10 cellular contexts compared by ENCODE assay signal in the genomic region with DNA sequence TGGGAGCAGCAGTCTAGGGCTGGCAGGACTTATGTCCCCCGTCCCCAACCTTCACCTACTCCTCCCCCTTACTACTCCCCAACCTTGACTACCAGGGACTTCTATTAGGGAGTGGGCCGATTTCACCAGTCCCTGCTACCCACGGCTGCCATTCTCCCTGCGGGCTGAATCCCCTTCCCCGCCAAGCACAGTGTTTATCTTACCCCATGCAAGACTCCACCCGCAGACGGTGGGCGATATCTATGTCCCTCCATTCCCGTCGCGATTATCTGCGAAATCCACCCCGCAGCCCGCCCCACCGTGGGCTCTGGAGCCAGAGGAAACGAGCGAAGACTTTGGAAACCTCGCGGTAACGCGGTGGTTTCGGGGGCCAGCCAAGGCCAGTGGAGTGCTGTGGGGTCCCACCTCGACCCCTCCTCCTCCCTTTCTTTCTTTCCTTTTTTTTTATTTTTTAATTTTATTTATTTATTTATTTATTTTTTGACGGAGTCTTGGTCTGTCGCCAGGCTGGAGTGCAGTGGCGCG. TPM values are rescaled to one million over a fixed set of nuclear protein-coding genes. Genes with fewer than 3 reads are reported as not detected.
A peak's percentile ranks its signal among the peaks of the same experiment; 100 is the strongest.
DNase-seq lines count a peak whose midpoint lies in the region; ATAC-seq and TF ChIP-seq lines count a peak whose summit lies in the region.
"Had no signal": no experiment of that assay in that cellular context is flagged by ENCODE, and none has a peak within 500 bp of the region (broad histone marks: within the 10 kb centered on the region; RNA-seq: fewer than 3 reads in every experiment).

No MANE protein-coding gene starts in this region.

- BruUV-seq in Calu3 (replicated peaks; lab: Mats Ljungman, UMichigan): no TSS peak

- peaks cover 84% of the 10 kb centered on the region for H3K27me3 Mint-ChIP-seq in CD4-positive, CD25-positive, alpha-beta regulatory T cell
- peaks cover 61% of the 10 kb centered on the region for H3K27me3 Mint-ChIP-seq in Calu3 (ENCODE audit: unreplicated experiment)
- peaks cover 96% of the 10 kb centered on the region for H3K27me3 Mint-ChIP-seq in activated naive CD8-positive, alpha-beta T cell treated with anti-CD3 and anti-CD28 coated beads for 36 hours
- peaks cover 35 to 97% (median 63%) of the 10 kb centered on the region in 5 donors for H3K27me3 Mint-ChIP-seq in naive thymus-derived CD8-positive, alpha-beta T cell

- no peak for DNase-seq in CD4-positive, CD25-positive, alpha-beta regulatory T cell
- DNase-seq in Calu3 (no peak), iPS-NIHi11 (ENCODE audit: low spot score) (no peak), NCI-H510A (lab: John Stamatoyannopoulos, UW) (no peak)
- no peak for DNase-seq in activated naive CD8-positive, alpha-beta T cell treated with anti-CD3 and anti-CD28 coated beads for 36 hours
- DNase-seq in naive thymus-derived CD8-positive, alpha-beta T cell: no peak
- DNase-seq: T-helper 9 cell had no signal

- no peak for TF ChIP-seq CTCF in Calu3 (IDR thresholded peaks at IDR 0.05; ENCODE audit: unreplicated experiment)

- intact Hi-C loops in Calu3 (cut with micrococcal nuclease; ENCODE audit: unreplicated experiment): no loop called here

- no peaks in the 10 kb centered on the region for H3K36me3 Mint-ChIP-seq in CD4-positive, CD25-positive, alpha-beta regulatory T cell
- H3K36me3 Mint-ChIP-seq in Calu3 (ENCODE audit: insufficient read depth, unreplicated experiment): peaks cover 6% of the 10 kb centered on the region
- H3K36me3 Mint-ChIP-seq in activated naive CD8-positive, alpha-beta T cell treated with anti-CD3 and anti-CD28 coated beads for 36 hours: no peaks in the 10 kb centered on the region
- peaks cover 0 to 2% (median 0%) of the 10 kb centered on the region in 3 donors for H3K36me3 Mint-ChIP-seq in naive thymus-derived CD8-positive, alpha-beta T cell

- H3K9me3 Mint-ChIP-seq in CD4-positive, CD25-positive, alpha-beta regulatory T cell: peaks cover 0 to 4% (median 0%) of the 10 kb centered on the region in 7 donors
- no peaks in the 10 kb centered on the region for H3K9me3 Mint-ChIP-seq in Calu3 (ENCODE audit: low read depth, unreplicated experiment)
- no peaks in the 10 kb centered on the region for H3K9me3 Mint-ChIP-seq in activated naive CD8-positive, alpha-beta T cell treated with anti-CD3 and anti-CD28 coated beads for 36 hours
- no peaks in the 10 kb centered on the region for H3K9me3 Mint-ChIP-seq in naive thymus-derived CD8-positive, alpha-beta T cell

- no peaks in the 10 kb centered on the region for H3K9me3 ChIP-seq in CD4-positive, CD25-positive, alpha-beta regulatory T cell (ENCODE audit: control insufficient read depth in 2 of 2, low read length in 2 of 2)

- H3K27ac Mint-ChIP-seq in CD4-positive, CD25-positive, alpha-beta regulatory T cell: no peak overlapping the region
- H3K27ac Mint-ChIP-seq in Calu3 (ENCODE audit: unreplicated experiment): no peak overlapping the region
- no peak overlapping the region for H3K27ac Mint-ChIP-seq in activated naive CD8-positive, alpha-beta T cell treated with anti-CD3 and anti-CD28 coated beads for 36 hours
- H3K27ac Mint-ChIP-seq in naive thymus-derived CD8-positive, alpha-beta T cell: peak overlapping the region in 1 of 10 donors; percentile 25

- CTCF ChIA-PET in Calu3 (lab: Charles Lee): interaction anchor here (0.6 to 1.2 kb wide), 3 partner anchors 105 to 172 kb away, joined by 3 to 8 read pairs (median 3); no protein-coding TSS in a partner anchor

- no peaks in the 10 kb centered on the region for H3K36me3 ChIP-seq in CD4-positive, CD25-positive, alpha-beta regulatory T cell (ENCODE audit: control insufficient read depth, insufficient read depth, low read length)

- no peak for ATAC-seq in CD4-positive, CD25-positive, alpha-beta regulatory T cell (ENCODE audit: low read depth in 2 of 2)
- ATAC-seq in naive thymus-derived CD8-positive, alpha-beta T cell: no peak
- no peak for ATAC-seq in GM18505 (IDR thresholded peaks at IDR 0.05; ENCODE audit: unreplicated experiment)

- H3K27me3 ChIP-seq in CD4-positive, CD25-positive, alpha-beta regulatory T cell (ENCODE audit: control insufficient read depth, insufficient read depth, low read length): peaks cover 27% of the 10 kb centered on the region

- no peak overlapping the region for H3K4me3 ChIP-seq in CD4-positive, CD25-positive, alpha-beta regulatory T cell (ENCODE audit: low read depth, low read length)

- peaks cover 20% of the 10 kb centered on the region for H3K4me1 ChIP-seq in CD4-positive, CD25-positive, alpha-beta regulatory T cell (ENCODE audit: control insufficient read depth, insufficient read depth, low read length, poor library complexity, severe bottlenecking)

- POLR2A ChIA-PET in naive thymus-derived CD8-positive, alpha-beta T cell (lab: Charles Lee): interaction anchor here (1.0 kb wide), 1 partner anchor 21 kb away, joined by 4 read pairs; no protein-coding TSS in a partner anchor

- H3K27ac ChIP-seq in CD4-positive, CD25-positive, alpha-beta regulatory T cell (ENCODE audit: insufficient read depth, low read length, poor library complexity, severe bottlenecking): no peak overlapping the region

- H3K4me1 Mint-ChIP-seq in CD4-positive, CD25-positive, alpha-beta regulatory T cell: peaks cover 0 to 40% (median 19%) of the 10 kb centered on the region in 4 donors
- H3K4me1 Mint-ChIP-seq in Calu3 (ENCODE audit: low read depth, unreplicated experiment): no peaks in the 10 kb centered on the region
- H3K4me1 Mint-ChIP-seq in activated naive CD8-positive, alpha-beta T cell treated with anti-CD3 and anti-CD28 coated beads for 36 hours: peaks cover 23% of the 10 kb centered on the region
- H3K4me1 Mint-ChIP-seq in naive thymus-derived CD8-positive, alpha-beta T cell: peaks cover 17 to 42% (median 39%) of the 10 kb centered on the region in 4 donors

- no peak for TF ChIP-seq POLR2A in GM18505 (IDR thresholded peaks at IDR 0.05; ENCODE audit: borderline replicate concordance, extremely low read depth, insufficient read depth, insufficient read length)

- peak overlapping the region; percentile 26 to 74 (median 68) for H3K4me3 Mint-ChIP-seq in CD4-positive, CD25-positive, alpha-beta regulatory T cell
- H3K4me3 Mint-ChIP-seq in Calu3 (ENCODE audit: low read depth, unreplicated experiment): peak overlapping the region; percentile 11
- H3K4me3 Mint-ChIP-seq in activated naive CD8-positive, alpha-beta T cell treated with anti-CD3 and anti-CD28 coated beads for 36 hours: peak overlapping the region; percentile 53
- H3K4me3 Mint-ChIP-seq in naive thymus-derived CD8-positive, alpha-beta T cell: peak overlapping the region; percentile 40 to 79 (median 68)

RNA-seq across cellular contexts. Expression of a gene that starts 4.7 kb away (rescaled TPM):
- not detected for total RNA-seq in CD4-positive, CD25-positive, alpha-beta regulatory T cell
- not detected for polyA plus RNA-seq in CD4-positive, CD25-positive, alpha-beta regulatory T cell
- not detected in 2 replicates for total RNA-seq in Calu3 (2022)
- total RNA-seq in activated naive CD8-positive, alpha-beta T cell treated with anti-CD3 and anti-CD28 coated beads for 36 hours: not detected
- total RNA-seq in naive thymus-derived CD8-positive, alpha-beta T cell: not detected
- not detected for polyA plus RNA-seq in naive thymus-derived CD8-positive, alpha-beta T cell
- total RNA-seq: NCI-H460 had no signal

RNA-seq across cellular contexts. Expression of a gene that starts 38.4 kb away (rescaled TPM):
- not detected for total RNA-seq in CD4-positive, CD25-positive, alpha-beta regulatory T cell
- not detected for polyA plus RNA-seq in CD4-positive, CD25-positive, alpha-beta regulatory T cell
- not detected in 2 replicates for total RNA-seq in Calu3 (2022)
- total RNA-seq in activated naive CD8-positive, alpha-beta T cell treated with anti-CD3 and anti-CD28 coated beads for 36 hours: not detected
- not detected for total RNA-seq in naive thymus-derived CD8-positive, alpha-beta T cell
- not detected for polyA plus RNA-seq in naive thymus-derived CD8-positive, alpha-beta T cell
- total RNA-seq: NCI-H460 had no signal

RNA-seq across cellular contexts. Expression of a gene that starts 52.8 kb away (rescaled TPM):
- total RNA-seq in CD4-positive, CD25-positive, alpha-beta regulatory T cell: 0.20 TPM
- not detected for polyA plus RNA-seq in CD4-positive, CD25-positive, alpha-beta regulatory T cell
- not detected in 2 replicates for total RNA-seq in Calu3 (2022)
- total RNA-seq in activated naive CD8-positive, alpha-beta T cell treated with anti-CD3 and anti-CD28 coated beads for 36 hours: not detected
- under 1 TPM; 0.16 to 0.39 TPM for total RNA-seq in naive thymus-derived CD8-positive, alpha-beta T cell
- under 1 TPM in 1 of 3 donors, not detected in 2; 0.05 TPM for polyA plus RNA-seq in naive thymus-derived CD8-positive, alpha-beta T cell
- total RNA-seq: kidney epithelial cell, NCI-H460 had no signal

Comparison
In these comparisons a context has a peak if more than half of its experiments do, and no peak if none do; other contexts are left out.
1. H3K4me3 Mint-ChIP-seq: peak in every context shown above with its lines; median percentile 68 in CD4-positive, CD25-positive, alpha-beta regulatory T cell; 68 in naive thymus-derived CD8-positive, alpha-beta T cell; 53 in activated naive CD8-positive, alpha-beta T cell treated with anti-CD3 and anti-CD28 coated beads for 36 hours; 11 in Calu3.